In the genomic region with DNA sequence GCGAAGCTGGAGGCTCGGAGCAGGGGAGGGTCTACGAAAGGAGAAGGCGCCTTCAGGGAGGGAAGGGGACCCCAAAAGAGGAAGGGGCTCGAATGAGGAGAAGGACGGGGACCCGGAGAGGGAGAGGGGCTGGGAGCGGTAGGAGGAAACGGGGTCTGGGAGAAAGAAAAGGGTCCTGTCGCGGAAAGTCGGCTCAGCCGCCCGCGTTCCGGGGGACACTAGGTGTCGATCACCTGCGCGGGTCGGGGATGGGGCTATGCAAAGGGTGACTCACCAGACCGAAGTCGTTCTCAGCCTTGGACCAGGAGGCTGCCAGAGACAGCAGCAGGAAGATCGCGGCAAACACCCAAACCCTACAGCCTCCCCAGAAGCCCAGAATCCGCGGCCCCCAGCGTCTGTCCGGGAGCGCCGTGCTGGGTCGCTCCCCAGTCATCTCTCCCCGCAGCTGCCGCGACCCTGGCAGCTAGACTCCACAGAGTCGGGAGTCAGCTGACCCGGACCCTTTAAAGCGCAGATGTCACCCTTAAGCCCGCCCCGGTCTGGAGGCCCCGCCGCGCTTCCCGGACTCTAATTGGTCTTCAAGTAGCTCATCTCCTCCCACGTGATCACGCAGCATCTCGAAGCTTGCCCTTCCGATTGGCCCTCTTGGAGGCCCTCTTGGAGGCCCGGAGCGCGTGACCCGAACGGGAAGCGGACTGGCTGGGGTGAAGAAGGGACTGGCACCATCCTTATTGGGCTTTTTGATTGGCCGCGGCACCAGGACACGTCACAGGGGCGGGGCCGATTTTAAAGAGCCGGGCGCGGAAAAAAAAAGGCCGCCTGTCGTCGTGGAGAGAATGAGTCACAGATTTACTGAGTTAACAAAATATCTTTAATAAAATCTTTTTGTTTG, we compare ENCODE assay signal across 8 cellular contexts. TPM values are rescaled to one million over a fixed set of nuclear protein-coding genes. Genes with fewer than 3 reads are reported as not detected.
DNase-seq lines count a peak whose midpoint lies in the region; ATAC-seq and TF ChIP-seq lines count a peak whose summit lies in the region.

TSS of gene NEU1 (minus strand) at position 478 of the 892 bp plus-strand sequence. CDS start at position 433, 45 bp downstream.

- DNase-seq in GM10248 (ENCODE audit: extremely low spot score): peak; percentile 100
- peak; percentile 100 for DNase-seq in NCI-H1105 (lab: John Stamatoyannopoulos, UW)
- DNase-seq in SKM-1 treated with dmso at 0.1 percent for 144 hours (lab: John Stamatoyannopoulos, UW; ENCODE audit: unreplicated experiment): peak; percentile 100
- DNase-seq in glomerular endothelial cell (ENCODE audit: extremely low read depth, low read depth, low spot score): peak; percentile 97
- peak; percentile 100 for DNase-seq in occipital lobe (lab: John Stamatoyannopoulos, UW)

- H3K9me3 Mint-ChIP-seq in activated naive CD8-positive, alpha-beta T cell (ENCODE audit: low read depth): no peaks in the 10 kb centered on the region

- H3K36me3 Mint-ChIP-seq in activated naive CD8-positive, alpha-beta T cell: no peaks in the 10 kb centered on the region

- peaks cover 21% of the 10 kb centered on the region for H3K4me1 Mint-ChIP-seq in activated naive CD8-positive, alpha-beta T cell (ENCODE audit: low read depth)

- POLR2A ChIA-PET in GM10248 (lab: Yijun Ruan, JAX): interaction anchor here (0.6 to 1.9 kb wide), 23 partner anchors 10 to 1195 kb away, joined by 3 to 30 read pairs (median 4); partner anchors contain the start of genes ATP6V1G2, DDX39B, EHMT2 and HSPA1B

- H3K4me3 Mint-ChIP-seq in activated naive CD8-positive, alpha-beta T cell: peak within 1 kb of the TSS; percentile 94

- peak within 1 kb of the TSS; percentile 84 for H3K27ac ChIP-seq in temporal lobe (ENCODE audit: low read depth, low read length)

- H3K27me3 Mint-ChIP-seq in activated naive CD8-positive, alpha-beta T cell: no peaks in the 10 kb centered on the region

- CTCF ChIA-PET in GM10248 (lab: Yijun Ruan, JAX): interaction anchor here (0.9 to 1.5 kb wide), 10 partner anchors 10 to 211 kb away, joined by 3 to 6 read pairs (median 4); partner anchors contain the start of genes BAG6, LSM2 and LY6G5C

- H3K27ac Mint-ChIP-seq in activated naive CD8-positive, alpha-beta T cell: peak within 1 kb of the TSS; percentile 90

- TF ChIP-seq CTCF in GM10248 (IDR thresholded peaks at IDR 0.05; ENCODE audit: control extremely low read depth, extremely low read depth, low read depth, missing control alignments): no peak

- ATAC-seq in HG02623 (IDR thresholded peaks at IDR 0.05; ENCODE audit: unreplicated experiment): peak; percentile 88

RNA-seq across cellular contexts. Expression of gene NEU1, which starts in this region (rescaled TPM):
- total RNA-seq in glomerular endothelial cell (82.6 and 83.5 TPM in 2 replicates), occipital lobe (20.3 TPM), temporal lobe (14.0 TPM)

Comparison
In these comparisons a context has a peak if more than half of its experiments do, and no peak if none do; other contexts are left out.
1. Peak in every context shown above with its lines: DNase-seq, ATAC-seq and H3K27ac ChIP-seq.